ENCODE assay signal across 13 cellular contexts in genomic region chr10:68543004-68543918, GRCh38. TPM values are rescaled to one million over a fixed set of nuclear protein-coding genes. Genes with fewer than 3 reads are reported as not detected.
DNase-seq lines count a peak whose midpoint lies in the region; ATAC-seq and TF ChIP-seq lines count a peak whose summit lies in the region.
"Had no signal": no experiment of that assay in that cellular context is flagged by ENCODE, and none has a peak within 500 bp of the region (broad histone marks: within the 10 kb centered on the region; RNA-seq: fewer than 3 reads in every experiment).

No MANE protein-coding gene starts in this region.

- TF ChIP-seq CTCF in Calu3 (IDR thresholded peaks at IDR 0.05; ENCODE audit: unreplicated experiment) (no peak), HFFc6 (IDR thresholded peaks at IDR 0.05) (no peak), WTC11 (IDR thresholded peaks at IDR 0.05) (no peak)

- intact Hi-C loops in Calu3 (cut with micrococcal nuclease; ENCODE audit: unreplicated experiment): no loop called here

- peak; percentile 34 for DNase-seq in Calu3
- DNase-seq in HFFc6: peak; percentile 71
- peak; percentile 83 for DNase-seq in SW480 (ENCODE audit: low spot score)
- DNase-seq in left lobe of liver (ENCODE audit: low spot score): no peak
- no peak for DNase-seq in WTC11 (ENCODE audit: low spot score)
- DNase-seq in NCI-H2171 treated with DMSO at 0.1 percent for 48 hours (lab: John Stamatoyannopoulos, UW): no peak
- DNase-seq in NK-92 treated with Interleukin-12 subunit alpha and Interleukin-12 subunit beta, amount 100 ng/mL, for 24 hours (lab: John Stamatoyannopoulos, UW): no peak
- DNase-seq: CD8-positive, alpha-beta T cell; colonic mucosa; NCI-H526 treated with DMSO at 0.1 percent for 48 hours; T-helper 17 cell; testis had no signal

- H3K27me3 Mint-ChIP-seq in Calu3 (ENCODE audit: unreplicated experiment): no peaks in the 10 kb centered on the region
- peaks cover 2% of the 10 kb centered on the region for H3K27me3 Mint-ChIP-seq in HFFc6 (ENCODE audit: insufficient read depth)
- no peaks in the 10 kb centered on the region for H3K27me3 Mint-ChIP-seq in WTC11 (ENCODE audit: low read depth)
- H3K27me3 Mint-ChIP-seq: T-helper 17 cell had no signal

- POLR2A ChIA-PET in WTC11 (lab: Charles Lee): interaction anchor here (0.6 kb wide), 1 partner anchor 475 kb away, joined by 3 read pairs; no protein-coding TSS in a partner anchor

- CTCF ChIA-PET in Calu3 (lab: Charles Lee): interaction anchor here (1.1 kb wide), 1 partner anchor 9 kb away, joined by 3 read pairs; no protein-coding TSS in a partner anchor
- CTCF ChIA-PET in WTC11 (lab: Charles Lee): no interaction called here

- H3K4me3 Mint-ChIP-seq in Calu3 (ENCODE audit: low read depth, unreplicated experiment) (no peak overlapping the region), HFFc6 (no peak overlapping the region), WTC11 (no peak overlapping the region)
- H3K4me3 Mint-ChIP-seq: CD8-positive, alpha-beta T cell; T-helper 17 cell had no signal

- peak; percentile 90 for ATAC-seq in left lobe of liver
- ATAC-seq in GM19397 (IDR thresholded peaks at IDR 0.05; ENCODE audit: unreplicated experiment): no peak
- no peak for ATAC-seq in WTC11
- ATAC-seq: CD8-positive, alpha-beta T cell; T-helper 17 cell had no signal

- no TSS peak for BruUV-seq in Calu3 (replicated peaks; lab: Mats Ljungman, UMichigan)

- H3K4me1 Mint-ChIP-seq in Calu3 (ENCODE audit: low read depth, unreplicated experiment) (peaks cover 10% of the 10 kb centered on the region), HFFc6 (ENCODE audit: low read depth) (peaks cover 39% of the 10 kb centered on the region), WTC11 (no peaks in the 10 kb centered on the region)
- H3K4me1 Mint-ChIP-seq: T-helper 17 cell had no signal

- no peak overlapping the region for H3K27ac Mint-ChIP-seq in Calu3 (ENCODE audit: unreplicated experiment)
- no peak overlapping the region for H3K27ac Mint-ChIP-seq in HFFc6
- H3K27ac Mint-ChIP-seq in WTC11: no peak overlapping the region
- H3K27ac Mint-ChIP-seq: CD8-positive, alpha-beta T cell; T-helper 17 cell had no signal

- H3K9me3 Mint-ChIP-seq in Calu3 (ENCODE audit: low read depth, unreplicated experiment) (no peaks in the 10 kb centered on the region), HFFc6 (no peaks in the 10 kb centered on the region), WTC11 (no peaks in the 10 kb centered on the region)
- H3K9me3 Mint-ChIP-seq: CD8-positive, alpha-beta T cell had no signal

- H3K36me3 Mint-ChIP-seq in Calu3 (ENCODE audit: insufficient read depth, unreplicated experiment): no peaks in the 10 kb centered on the region
- H3K36me3 Mint-ChIP-seq in HFFc6 (ENCODE audit: low read depth): no peaks in the 10 kb centered on the region
- no peaks in the 10 kb centered on the region for H3K36me3 Mint-ChIP-seq in WTC11
- H3K36me3 Mint-ChIP-seq: CD8-positive, alpha-beta T cell had no signal

TF ChIP-seq in WTC11, 78 proteins besides CTCF, POLR2A, EP300 and RAD21 (continues in another document):
- TF ChIP-seq MLX (CRISPR knock-in tag; IDR thresholded peaks at IDR 0.05) (no peak), ZNF138 (CRISPR knock-in tag; conservative IDR thresholded peaks at IDR 0.05) (no peak), ZNF532 (CRISPR knock-in tag; IDR thresholded peaks at IDR 0.05; ENCODE audit: borderline replicate concordance) (no peak), IRF1 (CRISPR knock-in tag; IDR thresholded peaks at IDR 0.05) (no peak), FOXK1 (CRISPR knock-in tag; IDR thresholded peaks at IDR 0.05) (no peak), USF2 (CRISPR knock-in tag; IDR thresholded peaks at IDR 0.05) (no peak), IRF2 (CRISPR knock-in tag; IDR thresholded peaks at IDR 0.05; ENCODE audit: borderline replicate concordance, low read depth) (no peak), CDX4 (CRISPR knock-in tag; IDR thresholded peaks at IDR 0.05; ENCODE audit: borderline replicate concordance) (no peak), HMGXB4 (CRISPR knock-in tag; IDR thresholded peaks at IDR 0.05) (no peak), E2F5 (CRISPR knock-in tag; IDR thresholded peaks at IDR 0.05) (no peak)

RNA-seq across cellular contexts. Expression of gene SLC25A16, which starts 15.9 kb away (rescaled TPM):
- total RNA-seq in Calu3 (2022): 42.1 and 44.1 TPM in 2 replicates
- 10 to 100 TPM; 19.4 to 30.8 (median 28.4) TPM for total RNA-seq in HFFc6 (2021; fragmentation: NEBNext Ultra II Directional; extraction: Animal tissue kit (Norgen Biotek cat#: 25700))
- 28.8 TPM for total RNA-seq in left lobe of liver
- total RNA-seq in WTC11 (2021): 11.1 to 16.8 TPM (median 13.1 TPM) in 3 replicates

RNA-seq across cellular contexts. Expression of gene TET1, which starts 16.9 kb away (rescaled TPM):
- total RNA-seq in Calu3 (2022) (1.2 TPM in 2 replicates), left lobe of liver (0.81 TPM), WTC11 (2021) (59.2 to 71.4 TPM (median 62.0 TPM) in 3 replicates)
- 1 to 10 TPM; 2.1 to 2.7 (median 2.5) TPM for total RNA-seq in HFFc6 (2021; fragmentation: NEBNext Ultra II Directional; extraction: Animal tissue kit (Norgen Biotek cat#: 25700))

Comparison
In these comparisons a context has a peak if more than half of its experiments do, and no peak if none do; other contexts are left out.
1. DNase-seq: peak in Calu3 (single experiment), HFFc6 (single experiment) and SW480 (single experiment); none in left lobe of liver (single experiment), WTC11 (single experiment), NCI-H2171 treated with DMSO at 0.1 percent for 48 hours (single experiment) and NK-92 treated with Interleukin-12 subunit alpha and Interleukin-12 subunit beta, amount 100 ng/mL, for 24 hours (single experiment).
2. RNA of gene TET1, which starts 16.9 kb away (total RNA-seq): 59.2 to 71.4 TPM in WTC11; 2.1 to 2.7 TPM in HFFc6, 1.2 TPM in Calu3 and 0.81 TPM in left lobe of liver (single experiment); every median in the first group is over 10 times any median in the second.